ENCODE assay signal across 1 cellular context in genomic region chr20:2871555-2872303, GRCh38.
TF ChIP-seq lines count a peak whose summit lies in the region.

No MANE protein-coding gene starts in this region.

TF ChIP-seq in HepG2, 621 proteins besides CTCF, POLR2A, EP300 and RAD21 (continued from another document):
- TF ChIP-seq ZNF142 (CRISPR knock-in tag; IDR thresholded peaks at IDR 0.05): no peak
